Comparison of ENCODE assay signal across 23 cellular contexts in the genomic region with DNA sequence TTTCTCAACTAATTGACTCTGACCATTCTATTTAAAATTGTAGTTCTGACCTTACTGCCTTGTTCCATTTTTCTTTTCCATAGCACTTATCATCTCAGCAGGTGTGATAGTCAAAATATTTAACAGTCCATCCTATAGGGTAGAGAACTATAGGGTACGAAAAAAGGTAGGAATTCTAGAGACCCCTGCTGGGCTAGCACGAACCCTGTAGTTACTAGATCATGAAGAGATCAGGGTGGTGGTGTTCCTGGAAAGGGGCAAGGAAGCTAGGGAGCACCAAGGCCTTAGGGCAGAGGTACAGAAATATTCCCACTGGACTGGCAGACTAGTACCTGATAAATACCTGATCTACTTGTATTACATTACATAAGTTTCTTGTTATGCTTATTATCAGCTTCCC. TPM values are rescaled to one million over a fixed set of nuclear protein-coding genes. Genes with fewer than 3 reads are reported as not detected.
A peak's percentile ranks its signal among the peaks of the same experiment; 100 is the strongest.
DNase-seq lines count a peak whose midpoint lies in the region; ATAC-seq, FAIRE-seq and TF ChIP-seq lines count a peak whose summit lies in the region.
"Had no signal": no experiment of that assay in that cellular context is flagged by ENCODE, and none has a peak within 500 bp of the region (broad histone marks: within the 10 kb centered on the region; RNA-seq: fewer than 3 reads in every experiment).

No MANE protein-coding gene starts in this region.

- H3K36me3 ChIP-seq in HepG2 (replicated peaks in 1 of 2; ENCODE audit: control insufficient read depth in 1 of 2, insufficient read depth in 2 of 2, low read length in 2 of 2) (no peaks in the 10 kb centered on the region), right lobe of liver (no peaks in the 10 kb centered on the region), DND-41 (ENCODE audit: insufficient read depth, low read length) (no peaks in the 10 kb centered on the region)
- H3K36me3 ChIP-seq: BE2C had no signal

- no peak overlapping the region for H3K9ac ChIP-seq in HepG2 (ENCODE audit: insufficient read depth, low read depth, low read length)
- no peak overlapping the region for H3K9ac ChIP-seq in DND-41 (ENCODE audit: low read depth, low read length)

- in situ Hi-C loops in HepG2 (cut with HindIII; ENCODE audit: extremely low pct_ligation_motif_present, low pct_unique_long_range_greater_than_20kb): no loop called here

- H3K4me3 ChIP-seq in HepG2 (replicated peaks in 1 of 3; ENCODE audit: insufficient read depth in 1 of 3, low read depth in 2 of 3, low read length in 3 of 3) (no peak overlapping the region), right lobe of liver (no peak overlapping the region), DND-41 (ENCODE audit: low read depth in 1 of 2, low read length in 2 of 2) (no peak overlapping the region)

- no peak overlapping the region for H2AFZ ChIP-seq in HepG2 (ENCODE audit: low read length)
- H2AFZ ChIP-seq in DND-41 (ENCODE audit: low read depth, low read length): no peak overlapping the region

- no peak overlapping the region for H3K4me3 Mint-ChIP-seq in central memory CD8-positive, alpha-beta T cell
- H3K4me3 Mint-ChIP-seq in natural killer cell treated with Interleukin-12 subunit alpha and Interleukin-12 subunit beta and Interleukin-15 and Interleukin-18, amount 100 ng/mL, for 72 hours: no peak overlapping the region
- H3K4me3 Mint-ChIP-seq in activated CD4-positive, alpha-beta memory T cell treated with anti-CD3 and anti-CD28 coated beads, Interleukin-2, amount 10 ng/mL, durations not matched to agents 7 days and 5 days: no peak overlapping the region
- H3K4me3 Mint-ChIP-seq: CD4-positive, CD25-positive, alpha-beta regulatory T cell; H9 had no signal

- BruUV-seq in HepG2 (replicated peaks; lab: Mats Ljungman, UMichigan): no TSS peak

- POLR2A ChIA-PET in HepG2 (lab: Yijun Ruan, JAX): no interaction called here
- POLR2A ChIA-PET in activated CD4-positive, alpha-beta memory T cell treated with anti-CD3 and anti-CD28 coated beads, Interleukin-2, amount 10 ng/mL, durations not matched to agents 7 days and 5 days (lab: Charles Lee): no interaction called here

- H3K79me2 ChIP-seq in HepG2 (ENCODE audit: insufficient read depth, low read length): no peaks in the 10 kb centered on the region
- no peaks in the 10 kb centered on the region for H3K79me2 ChIP-seq in DND-41 (ENCODE audit: insufficient read depth, low read length)

- no peak for TF ChIP-seq RAD21 in HepG2 (CRISPR knock-in tag; IDR thresholded peaks at IDR 0.05)

- TF ChIP-seq CTCF in HepG2 (CRISPR knock-in tag; IDR thresholded peaks at IDR 0.05) (no peak), right lobe of liver (IDR thresholded peaks at IDR 0.05) (no peak), DND-41 (IDR thresholded peaks at IDR 0.05; ENCODE audit: borderline replicate concordance, extremely low read depth, low read length, poor library complexity, severe bottlenecking) (peak; percentile 11)

- intact Hi-C loops in HepG2 (cut with micrococcal nuclease; ENCODE audit: unreplicated experiment): no loop called here
- intact Hi-C loops in right lobe of liver (cut with DNase I): no loop called here

- WGBS in HepG2 (ENCODE audit: low lambda C conversion rate): 0% methylated on average over 2 of the region's 2 CpGs
- WGBS in right lobe of liver (ENCODE audit: insufficient coverage, low coverage, low lambda C conversion rate, missing lambda C conversion rate): 69% methylated on average over 2 of the region's 2 CpGs

- no peaks in the 10 kb centered on the region for H3K9me3 Mint-ChIP-seq in central memory CD8-positive, alpha-beta T cell
- no peaks in the 10 kb centered on the region for H3K9me3 Mint-ChIP-seq in natural killer cell treated with Interleukin-12 subunit alpha and Interleukin-12 subunit beta and Interleukin-15 and Interleukin-18, amount 100 ng/mL, for 72 hours
- no peaks in the 10 kb centered on the region for H3K9me3 Mint-ChIP-seq in activated CD4-positive, alpha-beta memory T cell treated with anti-CD3 and anti-CD28 coated beads, Interleukin-2, amount 10 ng/mL, durations not matched to agents 7 days and 5 days
- H3K9me3 Mint-ChIP-seq: CD8-positive, alpha-beta memory T cell had no signal

- H3K27ac ChIP-seq in HepG2 (ENCODE audit: extremely low read length, insufficient read depth, low read length): no peak overlapping the region
- H3K27ac ChIP-seq in right lobe of liver: no peak overlapping the region
- no peak overlapping the region for H3K27ac ChIP-seq in DND-41 (ENCODE audit: low read length)

- TF ChIP-seq EP300 in HepG2 (IDR thresholded peaks at IDR 0.05; ENCODE audit: low read depth in 2 of 2, low read length in 2 of 2) (no peak), HepG2 (CRISPR knock-in tag; IDR thresholded peaks at IDR 0.05; ENCODE audit: borderline replicate concordance) (no peak)

- FAIRE-seq in HepG2 (lab: Jason Lieb, UNC): no peak
- FAIRE-seq: GM12892, H1 had no signal

- H3K27me3 ChIP-seq in HepG2 (ENCODE audit: control insufficient read depth in 1 of 2, insufficient read depth in 2 of 2, low read length in 2 of 2) (no peaks in the 10 kb centered on the region), right lobe of liver (no peaks in the 10 kb centered on the region), DND-41 (ENCODE audit: insufficient read depth, low read length, poor library complexity) (peaks cover 3% of the 10 kb centered on the region)

- peak overlapping the region; percentile 23 for H3K27ac Mint-ChIP-seq in central memory CD8-positive, alpha-beta T cell (ENCODE audit: low read depth)
- peak overlapping the region; percentile 17 to 53 for H3K27ac Mint-ChIP-seq in natural killer cell treated with Interleukin-12 subunit alpha and Interleukin-12 subunit beta and Interleukin-15 and Interleukin-18, amount 100 ng/mL, for 72 hours
- H3K27ac Mint-ChIP-seq in activated CD4-positive, alpha-beta memory T cell treated with anti-CD3 and anti-CD28 coated beads, Interleukin-2, amount 10 ng/mL, durations not matched to agents 7 days and 5 days: no peak overlapping the region
- H3K27ac Mint-ChIP-seq: H9 had no signal

- H4K20me1 ChIP-seq in HepG2 (ENCODE audit: insufficient read depth, low read length) (no peaks in the 10 kb centered on the region), DND-41 (ENCODE audit: insufficient read depth, low read length) (no peaks in the 10 kb centered on the region)

- H3K4me2 ChIP-seq in HepG2 (ENCODE audit: low read depth, low read length) (no peak overlapping the region), DND-41 (ENCODE audit: insufficient read depth, low read length) (no peak overlapping the region)

- no peaks in the 10 kb centered on the region for H3K9me3 ChIP-seq in HepG2 (ENCODE audit: low read length)
- no peaks in the 10 kb centered on the region for H3K9me3 ChIP-seq in right lobe of liver
- no peaks in the 10 kb centered on the region for H3K9me3 ChIP-seq in DND-41 (ENCODE audit: insufficient read depth, low read length, severe bottlenecking)
- H3K9me3 ChIP-seq: BE2C had no signal

- CTCF ChIA-PET in HepG2 (lab: Yijun Ruan, JAX; ENCODE audit: low intra/inter-chr PET ratio, low total read pairs): no interaction called here
- CTCF ChIA-PET in activated CD4-positive, alpha-beta memory T cell treated with anti-CD3 and anti-CD28 coated beads, Interleukin-2, amount 10 ng/mL, durations not matched to agents 7 days and 5 days (lab: Charles Lee): interaction anchor here (1.0 kb wide), 1 partner anchor 67 kb away, joined by 3 read pairs; no protein-coding TSS in a partner anchor

- no peaks in the 10 kb centered on the region for H3K36me3 Mint-ChIP-seq in central memory CD8-positive, alpha-beta T cell (ENCODE audit: insufficient read depth)
- no peaks in the 10 kb centered on the region for H3K36me3 Mint-ChIP-seq in natural killer cell treated with Interleukin-12 subunit alpha and Interleukin-12 subunit beta and Interleukin-15 and Interleukin-18, amount 100 ng/mL, for 72 hours
- peaks cover 7% of the 10 kb centered on the region for H3K36me3 Mint-ChIP-seq in activated CD4-positive, alpha-beta memory T cell treated with anti-CD3 and anti-CD28 coated beads, Interleukin-2, amount 10 ng/mL, durations not matched to agents 7 days and 5 days (ENCODE audit: low read depth)
- H3K36me3 Mint-ChIP-seq: CD4-positive, CD25-positive, alpha-beta regulatory T cell had no signal

- no peaks in the 10 kb centered on the region for H3K27me3 Mint-ChIP-seq in central memory CD8-positive, alpha-beta T cell
- no peaks in the 10 kb centered on the region for H3K27me3 Mint-ChIP-seq in natural killer cell treated with Interleukin-12 subunit alpha and Interleukin-12 subunit beta and Interleukin-15 and Interleukin-18, amount 100 ng/mL, for 72 hours
- peaks cover 42% of the 10 kb centered on the region for H3K27me3 Mint-ChIP-seq in activated CD4-positive, alpha-beta memory T cell treated with anti-CD3 and anti-CD28 coated beads, Interleukin-2, amount 10 ng/mL, durations not matched to agents 7 days and 5 days

- DNase-seq in HepG2 (ENCODE audit: low spot score) (peak; percentile 4), right lobe of liver (no peak), DND-41 (no peak), inferior parietal cortex (ENCODE audit: extremely low spot score) (no peak), GM19240 (ENCODE audit: insufficient read length, low spot score) (no peak)
- DNase-seq in central memory CD8-positive, alpha-beta T cell (ENCODE audit: low spot score in 2 of 2): no peak
- no peak for DNase-seq in natural killer cell treated with Interleukin-12 subunit alpha and Interleukin-12 subunit beta and Interleukin-15 and Interleukin-18, amount 100 ng/mL, for 72 hours (ENCODE audit: low spot score)
- DNase-seq in activated CD4-positive, alpha-beta memory T cell treated with anti-CD3 and anti-CD28 coated beads, Interleukin-2, amount 10 ng/mL, durations not matched to agents 7 days and 5 days: no peak
- DNase-seq: ACHN; BE2C; C1 segment of cervical spinal cord; CD4-positive, CD25-positive, alpha-beta regulatory T cell; CD8-positive, alpha-beta memory T cell; COR-L47; GDM1; H9; IMR-90; KBM-7 had no signal

- no peaks in the 10 kb centered on the region for H3K4me1 ChIP-seq in HepG2 (ENCODE audit: insufficient read depth, low read length)
- no peaks in the 10 kb centered on the region for H3K4me1 ChIP-seq in right lobe of liver
- no peaks in the 10 kb centered on the region for H3K4me1 ChIP-seq in DND-41 (ENCODE audit: insufficient read depth, low read length)
- H3K4me1 ChIP-seq: BE2C had no signal

- ATAC-seq in HepG2: peak; percentile 54; the same call in 1 of the 3 replicates
- no peak for ATAC-seq in right lobe of liver
- ATAC-seq in DND-41 (ENCODE audit: insufficient read depth, low read depth): no peak
- no peak for ATAC-seq in central memory CD8-positive, alpha-beta T cell (replicated peaks; ENCODE audit: extremely low read depth, poor library complexity, severe bottlenecking)
- ATAC-seq in natural killer cell treated with Interleukin-12 subunit alpha and Interleukin-12 subunit beta and Interleukin-15 and Interleukin-18, amount 100 ng/mL, for 72 hours: no peak

- H3K4me1 Mint-ChIP-seq in central memory CD8-positive, alpha-beta T cell: peaks cover 53% of the 10 kb centered on the region
- peaks cover 49 to 66% of the 10 kb centered on the region in 2 donors for H3K4me1 Mint-ChIP-seq in natural killer cell treated with Interleukin-12 subunit alpha and Interleukin-12 subunit beta and Interleukin-15 and Interleukin-18, amount 100 ng/mL, for 72 hours (ENCODE audit: low read depth in 2 of 2)
- H3K4me1 Mint-ChIP-seq in activated CD4-positive, alpha-beta memory T cell treated with anti-CD3 and anti-CD28 coated beads, Interleukin-2, amount 10 ng/mL, durations not matched to agents 7 days and 5 days: peaks cover 48% of the 10 kb centered on the region
- H3K4me1 Mint-ChIP-seq: H9 had no signal

- TF ChIP-seq POLR2A in HepG2 (IDR thresholded peaks at IDR 0.05; ENCODE audit: insufficient read depth in 1 of 2, low read depth in 2 of 2, low read length in 2 of 2) (no peak), right lobe of liver (IDR thresholded peaks at IDR 0.05) (no peak)

RNA-seq across cellular contexts. Expression of a gene that starts 31.9 kb away (rescaled TPM):
- total RNA-seq in HepG2 (2016; rRNA removed; fragmentation: Illumina TruSeq; extraction: Trizol) (not detected in 2 replicates), right lobe of liver (under 1 TPM in 5 of 6 experiments, not detected in 1; 0.05 to 0.43 (median 0.07) TPM)
- total RNA-seq in HepG2 (2016; cell fraction: cytosol; rRNA removed; fragmentation: Illumina TruSeq; extraction: Trizol; ENCODE audit: low read depth): not detected in 2 replicates
- not detected in 2 replicates for total RNA-seq in HepG2 (2016; cell fraction: insoluble cytoplasmic fraction; rRNA removed; fragmentation: Illumina TruSeq; extraction: Trizol)
- not detected in 2 replicates for total RNA-seq in HepG2 (2016; cell fraction: membrane; rRNA removed; fragmentation: Illumina TruSeq; extraction: Trizol)
- not detected in 2 replicates for total RNA-seq in HepG2 (2016; cell fraction: nucleus; rRNA removed; fragmentation: Illumina TruSeq; extraction: Trizol)
- polyA plus RNA-seq in HepG2 (2011; rRNA removed): not detected in 2 replicates
- polyA plus RNA-seq in HepG2 (2011; cell fraction: cytosol; rRNA removed): not detected in 2 replicates
- 0.02 TPM in 1 of 2 replicates, not detected in the other for polyA plus RNA-seq in HepG2 (2011; cell fraction: nucleus; rRNA removed)
- polyA plus RNA-seq in HepG2 (2012): not detected in 2 replicates
- polyA plus RNA-seq in HepG2 (2016; cell fraction: cytosol; fragmentation: Illumina TruSeq; extraction: Trizol; ENCODE audit: low read depth): not detected in 2 replicates
- polyA plus RNA-seq in HepG2 (2016; cell fraction: insoluble cytoplasmic fraction; fragmentation: Illumina TruSeq; extraction: Trizol; ENCODE audit: low read depth): not detected in 2 replicates
- not detected in 2 replicates for polyA plus RNA-seq in HepG2 (2016; cell fraction: membrane; fragmentation: Illumina TruSeq; extraction: Trizol; ENCODE audit: low read depth)
- not detected in 2 replicates for polyA plus RNA-seq in HepG2 (2016; cell fraction: nucleus; fragmentation: Illumina TruSeq; extraction: Trizol; ENCODE audit: insufficient read depth, low read depth)
- polyA minus RNA-seq in HepG2 (2011; rRNA and poly(A)+ RNA removed; ENCODE audit: low replicate concordance): not detected in 2 replicates
- not detected in 2 replicates for polyA minus RNA-seq in HepG2 (2011; cell fraction: cytosol; rRNA and poly(A)+ RNA removed)
- polyA minus RNA-seq in HepG2 (2011; cell fraction: nucleus; rRNA and poly(A)+ RNA removed): not detected in 2 replicates
- total RNA-seq in natural killer cell treated with Interleukin-12 subunit alpha and Interleukin-12 subunit beta and Interleukin-15 and Interleukin-18, amount 100 ng/mL, for 72 hours: under 1 TPM; 0.22 to 0.43 TPM
- under 1 TPM; 0.03 to 0.05 TPM for total RNA-seq in activated CD4-positive, alpha-beta memory T cell treated with anti-CD3 and anti-CD28 coated beads, Interleukin-2, amount 10 ng/mL, durations not matched to agents 7 days and 5 days
- total RNA-seq: A172; CD4-positive, CD25-positive, alpha-beta regulatory T cell; Daoy; H1; H9; HT1080 had no signal
- polyA plus RNA-seq: CD4-positive, CD25-positive, alpha-beta regulatory T cell; CD8-positive, alpha-beta memory T cell; H1 had no signal

RNA-seq across cellular contexts. Expression of a gene that starts 55.5 kb away (rescaled TPM):
- not detected in 2 replicates for total RNA-seq in HepG2 (2016; rRNA removed; fragmentation: Illumina TruSeq; extraction: Trizol)
- not detected in 2 replicates for total RNA-seq in HepG2 (2016; cell fraction: cytosol; rRNA removed; fragmentation: Illumina TruSeq; extraction: Trizol; ENCODE audit: low read depth)
- total RNA-seq in HepG2 (2016; cell fraction: insoluble cytoplasmic fraction; rRNA removed; fragmentation: Illumina TruSeq; extraction: Trizol): not detected in 2 replicates
- total RNA-seq in HepG2 (2016; cell fraction: membrane; rRNA removed; fragmentation: Illumina TruSeq; extraction: Trizol): not detected in 2 replicates
- not detected in 2 replicates for total RNA-seq in HepG2 (2016; cell fraction: nucleus; rRNA removed; fragmentation: Illumina TruSeq; extraction: Trizol)
- not detected in 2 replicates for polyA plus RNA-seq in HepG2 (2011; rRNA removed)
- polyA plus RNA-seq in HepG2 (2011; cell fraction: cytosol; rRNA removed): 0.01 TPM in 1 of 2 replicates, not detected in the other
- not detected in 2 replicates for polyA plus RNA-seq in HepG2 (2011; cell fraction: nucleus; rRNA removed)
- not detected in 2 replicates for polyA plus RNA-seq in HepG2 (2012)
- polyA plus RNA-seq in HepG2 (2016; cell fraction: cytosol; fragmentation: Illumina TruSeq; extraction: Trizol; ENCODE audit: low read depth): not detected in 2 replicates
- polyA plus RNA-seq in HepG2 (2016; cell fraction: insoluble cytoplasmic fraction; fragmentation: Illumina TruSeq; extraction: Trizol; ENCODE audit: low read depth): not detected in 2 replicates
- not detected in 2 replicates for polyA plus RNA-seq in HepG2 (2016; cell fraction: membrane; fragmentation: Illumina TruSeq; extraction: Trizol; ENCODE audit: low read depth)
- not detected in 2 replicates for polyA plus RNA-seq in HepG2 (2016; cell fraction: nucleus; fragmentation: Illumina TruSeq; extraction: Trizol; ENCODE audit: insufficient read depth, low read depth)
- 0.14 TPM in 1 of 2 replicates, not detected in the other for polyA minus RNA-seq in HepG2 (2011; rRNA and poly(A)+ RNA removed; ENCODE audit: low replicate concordance)
- polyA minus RNA-seq in HepG2 (2011; cell fraction: cytosol; rRNA and poly(A)+ RNA removed): not detected in 2 replicates
- polyA minus RNA-seq in HepG2 (2011; cell fraction: nucleus; rRNA and poly(A)+ RNA removed): not detected in 2 replicates
- 1 to 10 TPM in 1 of 6 experiments, under 1 TPM in 4, not detected in 1; 0.25 to 1.8 (median 0.72) TPM for total RNA-seq in right lobe of liver
- total RNA-seq in natural killer cell treated with Interleukin-12 subunit alpha and Interleukin-12 subunit beta and Interleukin-15 and Interleukin-18, amount 100 ng/mL, for 72 hours: 10 to 100 TPM in 1 of 2 donors, 1 to 10 TPM in 1; 5.8 to 18.4 TPM
- 1 to 10 TPM; 5.5 to 6.2 TPM for total RNA-seq in activated CD4-positive, alpha-beta memory T cell treated with anti-CD3 and anti-CD28 coated beads, Interleukin-2, amount 10 ng/mL, durations not matched to agents 7 days and 5 days
- total RNA-seq: A172, Daoy, H1, H9, HT1080, IMR-90 had no signal
- polyA plus RNA-seq: IMR-90 had no signal
